12 cellular contexts compared by ENCODE assay signal in the genomic region with DNA sequence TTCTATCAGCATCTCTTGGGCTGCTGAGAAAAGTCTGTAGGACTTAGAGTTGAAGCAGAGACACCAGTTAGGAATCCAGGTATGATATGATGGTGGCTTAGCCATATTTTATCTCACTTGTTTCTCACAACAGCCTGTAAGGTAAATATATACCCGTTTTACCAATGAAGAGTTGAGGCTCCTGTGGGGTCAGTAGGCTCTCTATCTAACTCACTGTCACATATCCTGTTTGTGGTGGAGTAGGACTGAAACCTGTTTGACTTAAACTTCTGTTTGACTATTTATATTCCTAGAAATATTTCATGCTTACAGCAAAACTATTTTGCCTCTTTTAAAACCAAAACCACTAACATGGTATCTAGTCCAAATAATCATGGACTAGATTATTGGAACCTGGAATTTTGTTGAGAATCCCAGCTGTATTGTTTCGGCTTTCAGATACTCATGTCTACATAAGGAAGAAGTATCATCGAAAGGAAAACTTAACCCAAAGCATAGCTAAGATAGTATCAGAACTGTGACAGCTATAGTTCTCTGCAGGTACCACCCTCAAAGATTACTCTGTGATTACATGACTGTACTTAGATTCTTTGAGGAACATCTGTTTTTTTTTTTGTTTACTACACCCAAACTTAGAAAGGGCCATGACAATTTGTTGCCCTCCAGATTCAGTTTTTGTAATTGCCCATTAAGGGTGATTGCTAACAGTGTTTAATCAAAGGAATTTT.
"Had no signal": no experiment of that assay in that cellular context is flagged by ENCODE, and none has a peak within 500 bp of the region (broad histone marks: within the 10 kb centered on the region; RNA-seq: fewer than 3 reads in every experiment).

No MANE protein-coding gene starts in this region.

- H3K27ac ChIP-seq: cardiac muscle cell, dorsolateral prefrontal cortex, gastroesophageal sphincter, neural progenitor cell, right lobe of liver, uterus had no signal

- H3K9me3 Mint-ChIP-seq: activated B cell treated with CpG ODN at 0.5 μM for 24 hours, endodermal cell, neural progenitor cell had no signal

- H3K27me3 ChIP-seq: cardiac muscle cell, dorsolateral prefrontal cortex, gastroesophageal sphincter, neural progenitor cell, right lobe of liver, uterus had no signal

- H3K36me3 ChIP-seq: cardiac muscle cell, gastroesophageal sphincter, neural progenitor cell, right lobe of liver, uterus had no signal

- H3K4me3 ChIP-seq: cardiac muscle cell, dorsolateral prefrontal cortex, gastroesophageal sphincter, lung, neural progenitor cell, right lobe of liver, uterus had no signal

- H3K36me3 Mint-ChIP-seq: neural progenitor cell had no signal

- H3K9me3 ChIP-seq: gastroesophageal sphincter, right lobe of liver, uterus had no signal

- H3K4me3 Mint-ChIP-seq: activated B cell treated with CpG ODN at 0.5 μM for 24 hours, endodermal cell, neural progenitor cell had no signal

- ATAC-seq: gastroesophageal sphincter, right lobe of liver had no signal

- H3K9ac ChIP-seq: neural progenitor cell had no signal

- H3K4me1 Mint-ChIP-seq: activated B cell treated with CpG ODN at 0.5 μM for 24 hours, endodermal cell had no signal

- H3K4me2 ChIP-seq: neural progenitor cell had no signal

- H3K4me1 ChIP-seq: gastroesophageal sphincter, right lobe of liver, uterus had no signal

- H3K27ac Mint-ChIP-seq: activated B cell treated with CpG ODN at 0.5 μM for 24 hours, endodermal cell, neural progenitor cell had no signal

- H2AFZ ChIP-seq: neural progenitor cell had no signal

- H3K27me3 Mint-ChIP-seq: activated B cell treated with CpG ODN at 0.5 μM for 24 hours had no signal

- DNase-seq: activated B cell treated with CpG ODN at 0.5 μM for 24 hours; activated naive CD4-positive, alpha-beta T cell; dorsolateral prefrontal cortex; endodermal cell; islet precursor cell; right lobe of liver; stimulated activated CD4-positive, alpha-beta T cell treated with anti-CD3 and anti-CD28 coated beads, Interleukin-1b, Interleukin-23, amount 100 ng/mL, for 48 hours; uterus had no signal
